ENCODE assay signal across 9 cellular contexts in the genomic region with DNA sequence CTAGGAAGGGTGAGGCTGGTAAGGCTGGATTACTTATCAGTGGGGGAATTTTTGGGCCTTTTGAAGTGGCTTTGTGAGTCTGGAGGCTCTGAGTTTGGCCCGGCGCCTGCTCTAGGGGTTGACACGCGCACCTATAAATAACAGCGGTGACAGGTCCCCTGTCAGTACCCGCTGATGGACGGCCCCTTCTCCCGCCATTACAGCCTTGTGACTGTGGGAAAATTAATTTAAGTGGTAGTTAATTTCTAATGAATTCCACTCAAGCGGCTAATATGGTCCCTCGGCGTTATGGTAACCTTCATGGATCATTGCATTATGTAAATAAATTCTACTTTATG. TPM values are rescaled to one million over a fixed set of nuclear protein-coding genes. Genes with fewer than 3 reads are reported as not detected.
DNase-seq lines count a peak whose midpoint lies in the region; ATAC-seq, FAIRE-seq and TF ChIP-seq lines count a peak whose summit lies in the region.
"Had no signal": no experiment of that assay in that cellular context is flagged by ENCODE, and none has a peak within 500 bp of the region (broad histone marks: within the 10 kb centered on the region; RNA-seq: fewer than 3 reads in every experiment).

No MANE protein-coding gene starts in this region.

- peaks cover 12% of the 10 kb centered on the region for H3K27me3 Mint-ChIP-seq in chondrocyte (ENCODE audit: low read depth)

- DNase-seq in GM12892 (ENCODE audit: insufficient read length) (peak; percentile 53), GM20000 (ENCODE audit: low spot score) (peak; percentile 73), chondrocyte (ENCODE audit: low spot score) (peak; percentile 61), stomach (no peak), Kasumi-1 (lab: John Stamatoyannopoulos, UW) (no peak)
- DNase-seq in stimulated activated CD4-positive, alpha-beta T cell treated with anti-CD3 and anti-CD28 coated beads, Interleukin-4, amount 100 ng/mL, for 24 hours = no peak
- no peak for DNase-seq in activated CD4-positive, CD25-positive, alpha-beta regulatory T cell treated with anti-CD3 and anti-CD28 coated beads, Interleukin-2, amount 50 U/mL, for 72 hours
- DNase-seq: activated naive CD4-positive, alpha-beta T cell treated with Interleukin-2 at 50 U/mL for 16 hours had no signal

- H3K27me3 ChIP-seq in stomach = peaks cover 0 to 70% (median 9%) of the 10 kb centered on the region in 3 donors

- no peak overlapping the region for H3K4me3 Mint-ChIP-seq in chondrocyte (ENCODE audit: unreplicated experiment)

- intact Hi-C loops in stomach (cut with DNase I; ENCODE audit: low total_unique reads) = no loop called here

- H3K36me3 Mint-ChIP-seq in chondrocyte (ENCODE audit: low read depth) = no peaks in the 10 kb centered on the region

- TF ChIP-seq POLR2A in GM12892 (IDR thresholded peaks at IDR 0.05; ENCODE audit: low read depth, low read length) (no peak), stomach (IDR thresholded peaks at IDR 0.05) (no peak)

- no peaks in the 10 kb centered on the region for H3K4me1 Mint-ChIP-seq in chondrocyte (ENCODE audit: low read depth)

- no peak overlapping the region for H3K4me3 ChIP-seq in stomach

- no peaks in the 10 kb centered on the region for H3K36me3 ChIP-seq in stomach

- H3K9me3 ChIP-seq in stomach = no peaks in the 10 kb centered on the region

- no peaks in the 10 kb centered on the region for H3K9me3 Mint-ChIP-seq in chondrocyte (ENCODE audit: low read depth)

- WGBS in stomach, 5 donors = 30 to 45% (median 40%) methylated on average over 11 of the region's 11 CpGs

- no peak for FAIRE-seq in GM12892 (lab: Jason Lieb, UNC)

- ATAC-seq in HG03159 (IDR thresholded peaks at IDR 0.05; ENCODE audit: unreplicated experiment) = peak; percentile 89

- TF ChIP-seq CTCF in GM20000 (IDR thresholded peaks at IDR 0.05; ENCODE audit: extremely low read depth, missing control alignments) (no peak), chondrocyte (IDR thresholded peaks at IDR 0.05) (no peak), stomach (IDR thresholded peaks at IDR 0.05) (no peak)

- no peak overlapping the region for H3K27ac ChIP-seq in stomach

- no peaks in the 10 kb centered on the region for H3K4me1 ChIP-seq in stomach

- no peak overlapping the region for H3K27ac Mint-ChIP-seq in chondrocyte (ENCODE audit: unreplicated experiment)

- TF ChIP-seq EP300 in stomach (IDR thresholded peaks at IDR 0.05) = no peak

RNA-seq across cellular contexts. Expression of gene MRPL36, which starts 16.5 kb away (rescaled TPM):
- polyA plus RNA-seq in GM12892 (2012; ENCODE audit: missing spikeins) = 66.1 TPM
- total RNA-seq in chondrocyte = 37.4 to 50.8 TPM (median 48.3 TPM) in 3 replicates
- total RNA-seq in stomach = 10 to 100 TPM in 4 of 5 donors, 1 to 10 TPM in 1; 4.9 to 96.9 (median 26.7) TPM
- 100 to 1,000 TPM in 1 of 3 donors, 10 to 100 TPM in 2; 67.4 to 101 (median 90.0) TPM for polyA plus RNA-seq in stomach

RNA-seq across cellular contexts. Expression of gene NDUFS6, which starts 18.0 kb away (rescaled TPM):
- polyA plus RNA-seq in GM12892 (2012; ENCODE audit: missing spikeins) = 55.0 TPM
- total RNA-seq in chondrocyte (23.7 to 31.3 TPM (median 25.7 TPM) in 3 replicates), stomach (10 to 100 TPM in 4 of 5 donors, not detected in 1; 12.8 to 86.0 (median 39.7) TPM)
- 10 to 100 TPM; 92.6 to 95.0 (median 93.3) TPM for polyA plus RNA-seq in stomach

Comparison
In these comparisons a context has a peak if more than half of its experiments do, and no peak if none do; other contexts are left out.
1. DNase-seq: peak in GM12892 (single experiment), GM20000 (single experiment) and chondrocyte (single experiment); none in stomach (single experiment), stimulated activated CD4-positive, alpha-beta T cell treated with anti-CD3 and anti-CD28 coated beads, Interleukin-4, amount 100 ng/mL, for 24 hours (single experiment), activated CD4-positive, CD25-positive, alpha-beta regulatory T cell treated with anti-CD3 and anti-CD28 coated beads, Interleukin-2, amount 50 U/mL, for 72 hours (single experiment) and Kasumi-1 (0 of 2).